Comparison of ENCODE assay signal across 1 cellular context in genomic region chr6:42788671-42789070, GRCh38.
TF ChIP-seq lines count a peak whose summit lies in the region.

No MANE protein-coding gene starts in this region.

TF ChIP-seq in GM23338, 12 proteins besides CTCF, POLR2A, EP300 and RAD21 (continued from another document):
- no peak for TF ChIP-seq ZNF462 (CRISPR knock-in tag; IDR thresholded peaks at IDR 0.05)
- TF ChIP-seq ZNF331 (CRISPR knock-in tag; IDR thresholded peaks at IDR 0.05; ENCODE audit: low read depth): no peak
- TF ChIP-seq REST (IDR thresholded peaks at IDR 0.05; ENCODE audit: unreplicated experiment): no peak
- no peak for TF ChIP-seq ETS1 (IDR thresholded peaks at IDR 0.05)
- no peak for TF ChIP-seq ZNF114 (CRISPR knock-in tag; IDR thresholded peaks at IDR 0.05)
